Comparison of ENCODE assay signal across 8 cellular contexts in the genomic region with DNA sequence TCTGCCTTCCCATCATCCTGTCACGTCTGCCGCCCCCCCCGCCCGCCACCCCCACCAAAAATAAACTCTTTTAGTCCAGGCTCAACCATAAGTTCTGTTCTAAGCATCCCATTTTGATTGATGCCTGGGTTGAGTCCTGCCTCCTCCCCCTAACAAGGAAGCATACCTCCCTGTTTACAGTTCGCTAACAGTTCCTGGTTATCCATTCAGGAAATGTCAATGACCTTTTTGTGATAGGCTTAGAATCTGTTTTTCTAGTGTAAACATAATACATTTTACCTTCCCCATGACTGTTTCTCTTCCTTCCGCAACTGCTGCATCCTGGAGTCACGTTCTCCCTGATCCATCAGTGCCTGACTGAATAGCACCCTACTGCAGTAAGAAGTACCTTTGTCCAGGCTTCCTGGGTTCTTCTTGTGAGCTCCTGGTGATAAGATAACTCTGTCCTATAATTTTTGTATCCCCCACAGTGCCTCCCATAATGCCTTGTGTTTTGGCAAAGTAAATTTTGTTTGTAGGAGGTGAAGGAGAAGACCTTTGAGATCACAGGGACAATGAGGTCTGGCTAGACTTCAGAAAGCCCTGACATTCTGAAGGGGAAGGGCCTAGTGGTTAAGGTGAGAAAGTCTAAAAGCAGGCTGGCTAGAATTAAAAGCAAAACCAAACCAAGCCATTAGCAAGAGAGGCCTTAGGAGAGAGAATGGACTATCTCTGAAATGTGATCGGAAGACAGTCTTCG. TPM values are rescaled to one million over a fixed set of nuclear protein-coding genes. Genes with fewer than 3 reads are reported as not detected.
DNase-seq lines count a peak whose midpoint lies in the region; ATAC-seq, FAIRE-seq and TF ChIP-seq lines count a peak whose summit lies in the region.

No MANE protein-coding gene starts in this region.

- H3K27ac ChIP-seq in H1 (ENCODE audit: low read depth, low read length) (no peak overlapping the region), pancreas (peak overlapping the region; percentile 80 to 95 (median 90)), MM.1S (ENCODE audit: low read length) (no peak overlapping the region)

- no peaks in the 10 kb centered on the region for H3F3A ChIP-seq in MM.1S (ENCODE audit: insufficient read depth, low read length)

- 81% methylated on average over 7 of the region's 9 CpGs; no CpG with 5 or more reads in 1 of the 2 experiments for WGBS in H1 (ENCODE audit: extremely low coverage in 1 of 2, insufficient coverage in 1 of 2, insufficient read length in 1 of 2, insufficient replicate concordance in 2 of 2, low coverage in 1 of 2, low lambda C conversion rate in 2 of 2, missing lambda C conversion rate in 1 of 2), 2 experiments
- WGBS in pancreas, 2 donors: 23 to 28% methylated on average over 9 of the region's 9 CpGs

- CTCF ChIA-PET in H1 (lab: Charles Lee; ENCODE audit: partially characterized antibody): interaction anchor here (0.6 to 26.5 kb wide), 8 partner anchors 9 to 124 kb away, joined by 3 to 341 read pairs (median 4); no protein-coding TSS in a partner anchor

- H3K27me3 ChIP-seq in H1 (replicated peaks in 1 of 4; ENCODE audit: control insufficient read depth in 3 of 4, extremely low read depth in 1 of 4, insufficient read depth in 3 of 4, low read length in 3 of 4): no peaks in the 10 kb centered on the region
- H3K27me3 ChIP-seq in pancreas: no peaks in the 10 kb centered on the region
- no peaks in the 10 kb centered on the region for H3K27me3 ChIP-seq in MM.1S (replicated peaks; ENCODE audit: insufficient read depth, low read length)

- TF ChIP-seq CTCF in H1 (IDR thresholded peaks at IDR 0.05; ENCODE audit: control extremely low read depth in 1 of 3, insufficient read depth in 1 of 3, low read depth in 1 of 3, low read length in 3 of 3): no peak
- TF ChIP-seq CTCF in pancreas (IDR thresholded peaks at IDR 0.05): no peak
- TF ChIP-seq CTCF in MM.1S (IDR thresholded peaks at IDR 0.05; ENCODE audit: low read length): no peak

- peak overlapping the region; percentile 72; the same call in 1 of the 2 replicates for H2AK5ac ChIP-seq in H1 (ENCODE audit: low read depth, low read length)

- H2BK20ac ChIP-seq in H1 (ENCODE audit: low read length): no peak overlapping the region

- H4K20me1 ChIP-seq in H1 (replicated peaks in 1 of 2; ENCODE audit: control insufficient read depth in 1 of 2, insufficient read depth in 2 of 2, low read length in 2 of 2): no peaks in the 10 kb centered on the region
- H4K20me1 ChIP-seq in MM.1S (ENCODE audit: insufficient read depth, low read length): no peaks in the 10 kb centered on the region

- peak overlapping the region; percentile 26; the same call in 1 of the 2 replicates for H2BK5ac ChIP-seq in H1 (ENCODE audit: low read depth, low read length)

- no peak overlapping the region for H2AFZ ChIP-seq in H1 (ENCODE audit: low read length)
- H2AFZ ChIP-seq in MM.1S (ENCODE audit: low read length): no peak overlapping the region

- no peaks in the 10 kb centered on the region for H3K23me2 ChIP-seq in H1 (ENCODE audit: low read depth, low read length)

- ATAC-seq in pancreas: peak; percentile 69 to 77 (median 74)

- H2BK12ac ChIP-seq in H1 (ENCODE audit: low read depth, low read length): peak overlapping the region; percentile 44; the same call in 1 of the 2 replicates

- no peak overlapping the region for H4K5ac ChIP-seq in H1 (ENCODE audit: insufficient read length, low read depth, low read length)

- FAIRE-seq in H1 (lab: Jason Lieb, UNC) (no peak), pancreas (lab: Jason Lieb, UNC) (no peak)

- H3K36me3 ChIP-seq in H1 (ENCODE audit: control insufficient read depth in 2 of 4, insufficient read depth in 4 of 4, low read length in 3 of 4) (peaks cover 2 to 9% (median 3%) of the 10 kb centered on the region in 4 experiments; a peak in 5 of 8 replicates), pancreas (peaks cover 0 to 6% (median 2%) of the 10 kb centered on the region in 3 donors), MM.1S (replicated peaks; ENCODE audit: insufficient read depth, low read length) (no peaks in the 10 kb centered on the region)

- H3K4ac ChIP-seq in H1 (replicated peaks; ENCODE audit: insufficient read length, low read depth, low read length): no peak overlapping the region

- H3K14ac ChIP-seq in H1 (ENCODE audit: insufficient read length): no peak overlapping the region

- DNase-seq in NCI-H748 (lab: John Stamatoyannopoulos, UW; ENCODE audit: unreplicated experiment) (peak; percentile 10), NCI-H748 treated with DMSO at 0.1 percent for 48 hours (lab: John Stamatoyannopoulos, UW) (no peak), NCI-H226 (peak; percentile 69), H1 (ENCODE audit: low read depth in 1 of 2, low spot score in 2 of 2) (no peak), pancreas (no peak), superior temporal gyrus (ENCODE audit: extremely low spot score) (no peak), MM.1S (no peak)
- no peak for DNase-seq in activated CD4-positive, alpha-beta T cell treated with anti-CD3 and anti-CD28 coated beads for 48 hours

- H3K9ac ChIP-seq in H1 (replicated peaks in 1 of 4; ENCODE audit: extremely low read depth in 1 of 4, low read depth in 3 of 4, low read length in 3 of 4) (no peak overlapping the region; a peak in 1 of 7 replicates), MM.1S (ENCODE audit: low read length) (no peak overlapping the region)

- peaks cover 2% of the 10 kb centered on the region; the same call in 1 of the 2 replicates for H3K79me1 ChIP-seq in H1 (ENCODE audit: low read depth, low read length)

- H4K91ac ChIP-seq in H1 (replicated peaks; ENCODE audit: insufficient read length, low read length): no peak overlapping the region

- H3K23ac ChIP-seq in H1 (ENCODE audit: insufficient read length): no peak overlapping the region

- TF ChIP-seq POLR2A in H1 (IDR thresholded peaks at IDR 0.05; ENCODE audit: control extremely low read depth in 1 of 2, low read depth in 2 of 2, low read length in 2 of 2): no peak

- intact Hi-C loops in pancreas (cut with DNase I): no loop called here

- peaks cover 0 to 36% of the 10 kb centered on the region in 2 experiments; a peak in 3 of 4 replicates for H3K79me2 ChIP-seq in H1 (ENCODE audit: control insufficient read depth in 1 of 2, insufficient read depth in 2 of 2, low read length in 2 of 2)
- H3K79me2 ChIP-seq in MM.1S (ENCODE audit: low read length): no peaks in the 10 kb centered on the region

- no peak for TF ChIP-seq RAD21 in H1 (IDR thresholded peaks at IDR 0.05 in 1 of 2, conservative IDR thresholded peaks at IDR 0.05 in 1 of 2; ENCODE audit: low read depth in 2 of 2, low read length in 2 of 2)

- no peak overlapping the region for H4K8ac ChIP-seq in H1 (ENCODE audit: extremely low read depth, insufficient read depth, low read length)

- no peak overlapping the region for H2BK15ac ChIP-seq in H1 (ENCODE audit: low read length)

- no peak overlapping the region for H3K56ac ChIP-seq in H1 (replicated peaks; ENCODE audit: insufficient read length, low read depth, low read length)

- H3K9me3 ChIP-seq in H1 (ENCODE audit: insufficient read depth in 2 of 2, low read depth in 1 of 2, low read length in 1 of 2): no peaks in the 10 kb centered on the region
- no peaks in the 10 kb centered on the region for H3K9me3 ChIP-seq in pancreas
- no peaks in the 10 kb centered on the region for H3K9me3 ChIP-seq in MM.1S (replicated peaks; ENCODE audit: insufficient read depth, low read length)

- H2BK120ac ChIP-seq in H1 (replicated peaks; ENCODE audit: low read depth, low read length): no peak overlapping the region

- no peak for TF ChIP-seq EP300 in H1 (IDR thresholded peaks at IDR 0.05; ENCODE audit: borderline replicate concordance in 1 of 2, low read depth in 2 of 2, low read length in 2 of 2)

- H3K4me1 ChIP-seq in H1 (replicated peaks in 1 of 4; ENCODE audit: control insufficient read depth in 3 of 4, insufficient read depth in 4 of 4, low read length in 3 of 4) (peaks cover 11 to 42% (median 25%) of the 10 kb centered on the region in 4 experiments; a peak in 6 of 7 replicates), pancreas (peaks cover 42 to 70% (median 67%) of the 10 kb centered on the region in 3 donors), MM.1S (ENCODE audit: low read length) (no peaks in the 10 kb centered on the region)

- peak overlapping the region; percentile 27 to 35; a peak in 3 of 4 replicates for H3K4me2 ChIP-seq in H1 (ENCODE audit: insufficient read depth in 1 of 2, low read depth in 2 of 2, low read length in 2 of 2)
- no peak overlapping the region for H3K4me2 ChIP-seq in MM.1S (ENCODE audit: low read depth, low read length)

- H3K4me3 ChIP-seq in H1 (ENCODE audit: extremely low read depth in 1 of 4, insufficient read depth in 2 of 4, low read depth in 3 of 4, low read length in 4 of 4): no peak overlapping the region; a peak in 1 of 8 replicates
- no peak overlapping the region for H3K4me3 ChIP-seq in pancreas
- no peak overlapping the region for H3K4me3 ChIP-seq in MM.1S (ENCODE audit: low read length)

- H3K9me2 ChIP-seq in MM.1S (replicated peaks; ENCODE audit: insufficient read depth, low read length): no peaks in the 10 kb centered on the region

- POLR2A ChIA-PET in H1 (lab: Charles Lee; ENCODE audit: partially characterized antibody): interaction anchor here (0.6 to 2.9 kb wide), 9 partner anchors 11 to 117 kb away, joined by 3 to 10 read pairs (median 4); a partner anchor contains a TSS

- H3K18ac ChIP-seq in H1 (ENCODE audit: extremely low read depth, low read length): no peak overlapping the region

RNA-seq across cellular contexts. Expression of a gene that starts 7.3 kb away (rescaled TPM):
- 7.6 TPM in 2 replicates for total RNA-seq in H1 (2021; fragmentation: NEBNext Ultra II Directional; extraction: Animal tissue kit (Norgen Biotek cat#: 25700))
- polyA plus RNA-seq in H1 (2011; rRNA removed): 11.2 and 15.9 TPM in 2 replicates
- polyA plus RNA-seq in H1 (2011; cell fraction: cytosol; rRNA removed): 8.7 TPM
- 18.2 TPM for polyA plus RNA-seq in H1 (2011; cell fraction: nucleus; rRNA removed)
- polyA plus RNA-seq in H1 (2012, experiment 1 of 2): 5.8 to 9.2 TPM (median 6.5 TPM) in 4 replicates
- 4.1 TPM for polyA plus RNA-seq in H1 (2012, experiment 2 of 2)
- 2.6 TPM for polyA plus RNA-seq in H1 (2013, experiment 1 of 2)
- polyA plus RNA-seq in H1 (2013, experiment 2 of 2): 3.0 TPM
- polyA minus RNA-seq in H1 (2011; rRNA and poly(A)+ RNA removed): 7.0 and 7.5 TPM in 2 replicates
- 12.4 TPM for polyA minus RNA-seq in H1 (2011; cell fraction: cytosol; rRNA and poly(A)+ RNA removed)
- polyA minus RNA-seq in H1 (2011; cell fraction: nucleus; rRNA and poly(A)+ RNA removed): 13.5 TPM
- total RNA-seq in pancreas: 10 to 100 TPM; 13.6 to 33.1 (median 21.4) TPM
- polyA plus RNA-seq in pancreas: 10 to 100 TPM; 24.5 to 41.0 TPM

RNA-seq across cellular contexts. Expression of a gene that starts 27.4 kb away (rescaled TPM):
- total RNA-seq in H1 (2021; fragmentation: NEBNext Ultra II Directional; extraction: Animal tissue kit (Norgen Biotek cat#: 25700)): 5.4 and 5.8 TPM in 2 replicates
- polyA plus RNA-seq in H1 (2011; rRNA removed) (3.6 and 8.2 TPM in 2 replicates), pancreas (10 to 100 TPM; 14.7 to 17.8 TPM)
- 2.3 TPM for polyA plus RNA-seq in H1 (2011; cell fraction: cytosol; rRNA removed)
- 33.0 TPM for polyA plus RNA-seq in H1 (2011; cell fraction: nucleus; rRNA removed)
- 4.8 to 6.4 TPM (median 5.3 TPM) in 4 replicates for polyA plus RNA-seq in H1 (2012, experiment 1 of 2)
- 4.1 TPM for polyA plus RNA-seq in H1 (2012, experiment 2 of 2)
- 5.7 TPM for polyA plus RNA-seq in H1 (2013, experiment 1 of 2)
- 4.9 TPM for polyA plus RNA-seq in H1 (2013, experiment 2 of 2)
- polyA minus RNA-seq in H1 (2011; rRNA and poly(A)+ RNA removed): not detected in 2 replicates
- not detected for polyA minus RNA-seq in H1 (2011; cell fraction: cytosol; rRNA and poly(A)+ RNA removed)
- 3.1 TPM for polyA minus RNA-seq in H1 (2011; cell fraction: nucleus; rRNA and poly(A)+ RNA removed)
- total RNA-seq in pancreas: 1 to 10 TPM in 3 of 6 donors, under 1 TPM in 3; 0.39 to 7.5 (median 1.0) TPM

RNA-seq across cellular contexts. Expression of a gene that starts 39.6 kb away (rescaled TPM):
- 34.5 and 36.6 TPM in 2 replicates for total RNA-seq in H1 (2021; fragmentation: NEBNext Ultra II Directional; extraction: Animal tissue kit (Norgen Biotek cat#: 25700))
- polyA plus RNA-seq in H1 (2011; rRNA removed): 15.5 and 36.5 TPM in 2 replicates
- 14.3 TPM for polyA plus RNA-seq in H1 (2011; cell fraction: cytosol; rRNA removed)
- polyA plus RNA-seq in H1 (2011; cell fraction: nucleus; rRNA removed): 126 TPM
- 16.5 to 30.3 TPM (median 28.4 TPM) in 4 replicates for polyA plus RNA-seq in H1 (2012, experiment 1 of 2)
- 20.6 TPM for polyA plus RNA-seq in H1 (2012, experiment 2 of 2)
- polyA plus RNA-seq in H1 (2013, experiment 1 of 2): 30.9 TPM
- 27.8 TPM for polyA plus RNA-seq in H1 (2013, experiment 2 of 2)
- 10.6 and 13.2 TPM in 2 replicates for polyA minus RNA-seq in H1 (2011; rRNA and poly(A)+ RNA removed)
- 26.1 TPM for polyA minus RNA-seq in H1 (2011; cell fraction: cytosol; rRNA and poly(A)+ RNA removed)
- 45.6 TPM for polyA minus RNA-seq in H1 (2011; cell fraction: nucleus; rRNA and poly(A)+ RNA removed)
- 10 to 100 TPM; 16.4 to 40.7 (median 23.3) TPM for total RNA-seq in pancreas
- 100 to 1,000 TPM in 1 of 2 donors, 10 to 100 TPM in 1; 78.5 to 106 TPM for polyA plus RNA-seq in pancreas

RNA-seq across cellular contexts. Expression of a gene that starts 39.8 kb away (rescaled TPM):
- total RNA-seq in H1 (2021; fragmentation: NEBNext Ultra II Directional; extraction: Animal tissue kit (Norgen Biotek cat#: 25700)): 0.35 and 0.59 TPM in 2 replicates
- polyA plus RNA-seq in H1 (2011; rRNA removed) (0.57 and 0.83 TPM in 2 replicates), pancreas (1 to 10 TPM; 1.9 to 2.0 TPM)
- 0.57 TPM for polyA plus RNA-seq in H1 (2011; cell fraction: cytosol; rRNA removed)
- 1.4 TPM for polyA plus RNA-seq in H1 (2011; cell fraction: nucleus; rRNA removed)
- 0.80 to 1.5 TPM (median 1.1 TPM) in 4 replicates for polyA plus RNA-seq in H1 (2012, experiment 1 of 2)
- 0.17 TPM for polyA plus RNA-seq in H1 (2012, experiment 2 of 2)
- 0.39 TPM for polyA plus RNA-seq in H1 (2013, experiment 1 of 2)
- 0.28 TPM for polyA plus RNA-seq in H1 (2013, experiment 2 of 2)
- polyA minus RNA-seq in H1 (2011; rRNA and poly(A)+ RNA removed): 0.66 and 0.95 TPM in 2 replicates
- not detected for polyA minus RNA-seq in H1 (2011; cell fraction: cytosol; rRNA and poly(A)+ RNA removed)
- 0.30 TPM for polyA minus RNA-seq in H1 (2011; cell fraction: nucleus; rRNA and poly(A)+ RNA removed)
- total RNA-seq in pancreas: under 1 TPM; 0.31 to 0.88 (median 0.63) TPM

RNA-seq across cellular contexts. Expression of a gene that starts 55.9 kb away (rescaled TPM):
- 69.2 and 70.6 TPM in 2 replicates for total RNA-seq in H1 (2021; fragmentation: NEBNext Ultra II Directional; extraction: Animal tissue kit (Norgen Biotek cat#: 25700))
- polyA plus RNA-seq in H1 (2011; rRNA removed): 21.5 and 46.6 TPM in 2 replicates
- polyA plus RNA-seq in H1 (2011; cell fraction: cytosol; rRNA removed): 26.8 TPM
- 126 TPM for polyA plus RNA-seq in H1 (2011; cell fraction: nucleus; rRNA removed)
- polyA plus RNA-seq in H1 (2012, experiment 1 of 2): 80.3 to 96.2 TPM (median 87.0 TPM) in 4 replicates
- polyA plus RNA-seq in H1 (2012, experiment 2 of 2): 81.2 TPM
- polyA plus RNA-seq in H1 (2013, experiment 1 of 2): 132 TPM
- 122 TPM for polyA plus RNA-seq in H1 (2013, experiment 2 of 2)
- 7.8 and 13.1 TPM in 2 replicates for polyA minus RNA-seq in H1 (2011; rRNA and poly(A)+ RNA removed)
- 27.5 TPM for polyA minus RNA-seq in H1 (2011; cell fraction: cytosol; rRNA and poly(A)+ RNA removed)
- 29.2 TPM for polyA minus RNA-seq in H1 (2011; cell fraction: nucleus; rRNA and poly(A)+ RNA removed)
- total RNA-seq in pancreas: 10 to 100 TPM in 3 of 6 donors, 1 to 10 TPM in 3; 5.7 to 49.7 (median 15.6) TPM
- 10 to 100 TPM; 31.7 to 39.0 TPM for polyA plus RNA-seq in pancreas

Comparison
In these comparisons a context has a peak if more than half of its experiments do, and no peak if none do; other contexts are left out.
1. DNase-seq: peak in NCI-H748 (single experiment) and NCI-H226 (single experiment); none in NCI-H748 treated with DMSO at 0.1 percent for 48 hours (single experiment), H1 (0 of 2), pancreas (0 of 6), superior temporal gyrus (single experiment), MM.1S (single experiment) and activated CD4-positive, alpha-beta T cell treated with anti-CD3 and anti-CD28 coated beads for 48 hours (single experiment).
2. H3K27ac ChIP-seq: peak in pancreas (4 of 4); none in H1 (single experiment) and MM.1S (single experiment).